In genomic region chr1:102628008-102628736, GRCh38 we compare ENCODE assay signal across 14 cellular contexts.
DNase-seq lines count a peak whose midpoint lies in the region; ATAC-seq and TF ChIP-seq lines count a peak whose summit lies in the region.
"Had no signal": no experiment of that assay in that cellular context is flagged by ENCODE, and none has a peak within 500 bp of the region (broad histone marks: within the 10 kb centered on the region; RNA-seq: fewer than 3 reads in every experiment).

No MANE protein-coding gene starts in this region.

- H3K27ac ChIP-seq in AG04450 (ENCODE audit: low read depth, low read length): no peak overlapping the region
- no peak overlapping the region for H3K27ac ChIP-seq in lower lobe of right lung
- H3K27ac ChIP-seq: gastroesophageal sphincter, parathyroid adenoma had no signal

- POLR2A ChIA-PET in AG04450 (lab: Yijun Ruan, JAX) (no interaction called here), Caco-2 (lab: Charles Lee) (no interaction called here)
- POLR2A ChIA-PET in activated CD4-positive, alpha-beta T cell treated with anti-CD3 and anti-CD28 coated beads for 36 hours (lab: Charles Lee): no interaction called here

- no peaks in the 10 kb centered on the region for H3K27me3 ChIP-seq in AG04450 (ENCODE audit: control insufficient read depth, insufficient read depth, low read length)
- H3K27me3 ChIP-seq in lower lobe of right lung (ENCODE audit: low read depth): no peaks in the 10 kb centered on the region
- no peaks in the 10 kb centered on the region for H3K27me3 ChIP-seq in Caco-2 (replicated peaks; ENCODE audit: control insufficient read depth, insufficient read depth, low read length)
- H3K27me3 ChIP-seq: gastroesophageal sphincter had no signal

- H3K9me3 ChIP-seq in AG04450 (ENCODE audit: control insufficient read depth, insufficient read depth, low read length) (no peaks in the 10 kb centered on the region), lower lobe of right lung (no peaks in the 10 kb centered on the region), Caco-2 (no peaks in the 10 kb centered on the region)
- H3K9me3 ChIP-seq: gastroesophageal sphincter had no signal

- no peak overlapping the region for H3K4me3 Mint-ChIP-seq in activated CD4-positive, alpha-beta T cell treated with anti-CD3 and anti-CD28 coated beads for 36 hours
- H3K4me3 Mint-ChIP-seq in Caco-2 (ENCODE audit: unreplicated experiment): no peak overlapping the region
- H3K4me3 Mint-ChIP-seq: activated CD4-positive, alpha-beta memory T cell treated with anti-CD3 and anti-CD28 coated beads, Interleukin-2, amount 10 ng/mL, durations not matched to agents 7 days and 5 days; activated naive CD4-positive, alpha-beta T cell treated with anti-CD3 and anti-CD28 coated beads for 36 hours; B cell had no signal

- H3K36me3 ChIP-seq in lower lobe of right lung: no peaks in the 10 kb centered on the region
- H3K36me3 ChIP-seq in Caco-2 (ENCODE audit: control insufficient read depth, insufficient read depth, low read length): no peaks in the 10 kb centered on the region
- H3K36me3 ChIP-seq: gastroesophageal sphincter had no signal

- BruUV-seq in Caco-2 (replicated peaks; lab: Mats Ljungman, UMichigan): no TSS peak

- no peaks in the 10 kb centered on the region for H3K27me3 Mint-ChIP-seq in activated CD4-positive, alpha-beta T cell treated with anti-CD3 and anti-CD28 coated beads for 36 hours
- H3K27me3 Mint-ChIP-seq in Caco-2 (ENCODE audit: insufficient read depth, unreplicated experiment): no peaks in the 10 kb centered on the region
- H3K27me3 Mint-ChIP-seq: activated CD4-positive, alpha-beta memory T cell treated with anti-CD3 and anti-CD28 coated beads, Interleukin-2, amount 10 ng/mL, durations not matched to agents 7 days and 5 days; B cell had no signal

- no peaks in the 10 kb centered on the region for H3K36me3 Mint-ChIP-seq in activated CD4-positive, alpha-beta T cell treated with anti-CD3 and anti-CD28 coated beads for 36 hours (ENCODE audit: low read depth)
- no peaks in the 10 kb centered on the region for H3K36me3 Mint-ChIP-seq in Caco-2 (ENCODE audit: insufficient read depth, unreplicated experiment)

- H3K4me1 ChIP-seq in lower lobe of right lung (no peaks in the 10 kb centered on the region), Caco-2 (no peaks in the 10 kb centered on the region)
- H3K4me1 ChIP-seq: gastroesophageal sphincter, parathyroid adenoma had no signal

- peak overlapping the region; percentile 5; the same call in 1 of the 2 replicates for H3K4me3 ChIP-seq in AG04450 (ENCODE audit: low read depth, low read length)
- H3K4me3 ChIP-seq in lower lobe of right lung: peak overlapping the region; percentile 13
- H3K4me3 ChIP-seq in Caco-2 (ENCODE audit: low read depth, low read length): no peak overlapping the region
- H3K4me3 ChIP-seq: gastroesophageal sphincter had no signal

- H3K4me1 Mint-ChIP-seq in activated CD4-positive, alpha-beta T cell treated with anti-CD3 and anti-CD28 coated beads for 36 hours: no peaks in the 10 kb centered on the region
- H3K4me1 Mint-ChIP-seq in Caco-2 (ENCODE audit: low read depth, unreplicated experiment): no peaks in the 10 kb centered on the region
- H3K4me1 Mint-ChIP-seq: activated CD4-positive, alpha-beta memory T cell treated with anti-CD3 and anti-CD28 coated beads, Interleukin-2, amount 10 ng/mL, durations not matched to agents 7 days and 5 days; B cell had no signal

- no peak overlapping the region for H3K27ac Mint-ChIP-seq in activated CD4-positive, alpha-beta T cell treated with anti-CD3 and anti-CD28 coated beads for 36 hours
- no peak overlapping the region for H3K27ac Mint-ChIP-seq in Caco-2 (ENCODE audit: unreplicated experiment)
- H3K27ac Mint-ChIP-seq: activated CD4-positive, alpha-beta memory T cell treated with anti-CD3 and anti-CD28 coated beads, Interleukin-2, amount 10 ng/mL, durations not matched to agents 7 days and 5 days; activated naive CD4-positive, alpha-beta T cell treated with anti-CD3 and anti-CD28 coated beads for 36 hours; B cell had no signal

- intact Hi-C loops in lower lobe of right lung (cut with DNase I) (no loop called here), Caco-2 (cut with micrococcal nuclease; ENCODE audit: unreplicated experiment) (loop anchor here (10.0 kb wide), 1 partner anchor 347 kb away; no protein-coding TSS in a partner anchor)
- intact Hi-C loops in activated CD4-positive, alpha-beta T cell treated with anti-CD3 and anti-CD28 coated beads for 36 hours (cut with DNase I, micrococcal nuclease): no loop called here

- peak; percentile 75 for ATAC-seq in SK-N-SH treated with all-trans-retinoic acid at 6 μM for 48 hours
- ATAC-seq in lower lobe of right lung: no peak
- no peak for ATAC-seq in activated CD4-positive, alpha-beta T cell treated with anti-CD3 and anti-CD28 coated beads for 36 hours
- ATAC-seq in HG02571 (IDR thresholded peaks at IDR 0.05; ENCODE audit: unreplicated experiment): no peak
- ATAC-seq: gastroesophageal sphincter had no signal

- peaks cover 2% of the 10 kb centered on the region for H3K9me3 Mint-ChIP-seq in activated CD4-positive, alpha-beta T cell treated with anti-CD3 and anti-CD28 coated beads for 36 hours (ENCODE audit: low read depth)
- H3K9me3 Mint-ChIP-seq in Caco-2 (ENCODE audit: unreplicated experiment): no peaks in the 10 kb centered on the region

- DNase-seq in AG04450 (ENCODE audit: low read depth, low spot score) (no peak), NCI-H2081 treated with DMSO at 0.1 percent for 48 hours (lab: John Stamatoyannopoulos, UW) (peak; percentile 50), lower lobe of right lung (no peak), dedifferentiated amniotic fluid mesenchymal stem cell (ENCODE audit: extremely low spot score) (no peak), Caco-2 (no peak)
- no peak for DNase-seq in activated CD4-positive, alpha-beta T cell treated with anti-CD3 and anti-CD28 coated beads for 36 hours
- DNase-seq: activated CD4-positive, alpha-beta memory T cell treated with anti-CD3 and anti-CD28 coated beads, Interleukin-2, amount 10 ng/mL, durations not matched to agents 7 days and 5 days; activated naive CD4-positive, alpha-beta T cell treated with anti-CD3 and anti-CD28 coated beads for 36 hours; NCI-H2171 treated with DMSO at 0.1 percent for 48 hours had no signal

- TF ChIP-seq CTCF in AG04450 (IDR thresholded peaks at IDR 0.05; ENCODE audit: low read depth, low read length): no peak
- TF ChIP-seq CTCF in lower lobe of right lung (IDR thresholded peaks at IDR 0.05): no peak
- TF ChIP-seq CTCF in Caco-2 (IDR thresholded peaks at IDR 0.05; ENCODE audit: insufficient read depth in 1 of 2, low read depth in 1 of 2, low read length in 1 of 2, severe bottlenecking in 1 of 2, unreplicated experiment in 1 of 2): no peak

- CTCF ChIA-PET in AG04450 (lab: Charles Lee) (no interaction called here), Caco-2 (lab: Charles Lee) (no interaction called here)
- CTCF ChIA-PET in activated CD4-positive, alpha-beta T cell treated with anti-CD3 and anti-CD28 coated beads for 36 hours (lab: Charles Lee): no interaction called here

TF ChIP-seq in SK-N-SH treated with all-trans-retinoic acid at 6 μM for 48 hours, 23 proteins besides CTCF, POLR2A, EP300 and RAD21:
- TF ChIP-seq ZFP3 (CRISPR knock-in tag; IDR thresholded peaks at IDR 0.05) (no peak), TCF4 (CRISPR knock-in tag; IDR thresholded peaks at IDR 0.05; ENCODE audit: borderline replicate concordance) (no peak), ZNF565 (CRISPR knock-in tag; conservative IDR thresholded peaks at IDR 0.05; ENCODE audit: low read depth) (no peak), RARB (CRISPR knock-in tag; IDR thresholded peaks at IDR 0.05) (no peak), ZFP30 (CRISPR knock-in tag; IDR thresholded peaks at IDR 0.05) (no peak), ZNF8 (CRISPR knock-in tag; IDR thresholded peaks at IDR 0.05) (no peak), TSHZ2 (CRISPR knock-in tag; IDR thresholded peaks at IDR 0.05) (no peak), CSDC2 (CRISPR knock-in tag; IDR thresholded peaks at IDR 0.05) (no peak)
TF ChIP-seq in SK-N-SH treated with all-trans-retinoic acid at 6 μM for 48 hours: peak in this region for 0.
